Comparison of ENCODE assay signal across 18 cellular contexts in genomic region chr3:102400766-102401165, GRCh38. TPM values are rescaled to one million over a fixed set of nuclear protein-coding genes. Genes with fewer than 3 reads are reported as not detected.
DNase-seq lines count a peak whose midpoint lies in the region; TF ChIP-seq lines count a peak whose summit lies in the region.
"Had no signal": no experiment of that assay in that cellular context is flagged by ENCODE, and none has a peak within 500 bp of the region (broad histone marks: within the 10 kb centered on the region; RNA-seq: fewer than 3 reads in every experiment).

No MANE protein-coding gene starts in this region.

- no peak overlapping the region for H2AFZ ChIP-seq in PC-9

- H3K36me3 ChIP-seq in PC-9 (ENCODE audit: low read depth): no peaks in the 10 kb centered on the region

- no peaks in the 10 kb centered on the region for H3K27me3 ChIP-seq in PC-9 (ENCODE audit: insufficient read depth, low read depth)

- peaks cover 13% of the 10 kb centered on the region; the same call in 1 of the 2 replicates for H3F3A ChIP-seq in PC-9 (ENCODE audit: insufficient read depth, low read depth)

- H3K4me1 ChIP-seq in PC-9 (replicated peaks; ENCODE audit: insufficient read depth): peaks cover 31% of the 10 kb centered on the region

- no peaks in the 10 kb centered on the region for H3K36me3 Mint-ChIP-seq in activated T-helper 2 cell treated with anti-CD3 and anti-CD28 coated beads, Interferon-gamma antibody, Interleukin-2, Interleukin-4, amounts not matched to agents 10 μg/mL and 5 μg/mL and 100 μg/mL, durations not matched to agents 14 hours and 24 hours and 36 hours (ENCODE audit: low read depth)

- DNase-seq in ELR (ENCODE audit: low read depth) (peak; percentile 86), PC-9 (peak; percentile 29 to 75), cardiac fibroblast (ENCODE audit: low read depth in 2 of 2) (peak; percentile 1 to 76), non-pigmented ciliary epithelial cell (ENCODE audit: low read depth) (peak; percentile 81), NCI-H2227 (lab: John Stamatoyannopoulos, UW; ENCODE audit: unreplicated experiment) (no peak), cardiac septum (ENCODE audit: low spot score) (no peak), posterior vena cava (ENCODE audit: low spot score) (no peak)
- DNase-seq in activated T-helper 2 cell treated with anti-CD3 and anti-CD28 coated beads, Interferon-gamma antibody, Interleukin-2, Interleukin-4, amounts not matched to agents 10 μg/mL and 5 μg/mL and 100 μg/mL, durations not matched to agents 14 hours and 24 hours and 36 hours (ENCODE audit: low spot score): no peak
- DNase-seq: activated CD8-positive, alpha-beta T cell treated with anti-CD3 and anti-CD28 coated beads for 36 hours; aorta; midbrain; MM.1S; SHP77; stimulated activated CD4-positive, alpha-beta T cell treated with anti-CD3 and anti-CD28 coated beads, Interleukin-12 subunit alpha, Interleukin-12 subunit beta, amount 100 ng/mL, for 4 hours had no signal

- peaks cover 4% of the 10 kb centered on the region for H3K4me1 Mint-ChIP-seq in activated T-helper 2 cell treated with anti-CD3 and anti-CD28 coated beads, Interferon-gamma antibody, Interleukin-2, Interleukin-4, amounts not matched to agents 10 μg/mL and 5 μg/mL and 100 μg/mL, durations not matched to agents 14 hours and 24 hours and 36 hours (ENCODE audit: low read depth)

- no TSS peak for BruUV-seq in PC-9 (replicated peaks; lab: Mats Ljungman, UMichigan)

- no peaks in the 10 kb centered on the region for H3K9me2 ChIP-seq in PC-9 (ENCODE audit: insufficient read depth)

- TF ChIP-seq CTCF in PC-9 (conservative IDR thresholded peaks at IDR 0.05) (no peak), cardiac fibroblast (IDR thresholded peaks at IDR 0.05; ENCODE audit: low read depth, low read length) (no peak)

- no peaks in the 10 kb centered on the region for H4K20me1 ChIP-seq in PC-9 (ENCODE audit: insufficient read depth)

- intact Hi-C loops in PC-9 (cut with micrococcal nuclease; ENCODE audit: unreplicated experiment) (loop anchor here (5.0 kb wide), 1 partner anchor 132 kb away; no protein-coding TSS in a partner anchor), cardiac septum (cut with DNase I) (no loop called here), posterior vena cava (cut with DNase I) (no loop called here)
- intact Hi-C loops in activated T-helper 2 cell treated with anti-CD3 and anti-CD28 coated beads, Interferon-gamma antibody, Interleukin-2, Interleukin-4, amounts not matched to agents 10 μg/mL and 5 μg/mL and 100 μg/mL, durations not matched to agents 14 hours and 24 hours and 36 hours (cut with micrococcal nuclease): no loop called here

- H3K4me3 ChIP-seq in PC-9: no peak overlapping the region
- H3K4me3 ChIP-seq in cardiac fibroblast (replicated peaks in 1 of 2; ENCODE audit: low read depth in 2 of 2, low read length in 2 of 2): no peak overlapping the region
- H3K4me3 ChIP-seq: GM12878 had no signal

- H3K27me3 Mint-ChIP-seq in activated T-helper 2 cell treated with anti-CD3 and anti-CD28 coated beads, Interferon-gamma antibody, Interleukin-2, Interleukin-4, amounts not matched to agents 10 μg/mL and 5 μg/mL and 100 μg/mL, durations not matched to agents 14 hours and 24 hours and 36 hours (ENCODE audit: low read depth): peaks cover 3% of the 10 kb centered on the region

- CTCF ChIA-PET in PC-9 (lab: Charles Lee): interaction anchor here (0.6 to 0.9 kb wide), 2 partner anchors 136 to 340 kb away, joined by 3 to 4 read pairs; no protein-coding TSS in a partner anchor

- H3K9me3 ChIP-seq in PC-9 (ENCODE audit: insufficient read depth, low read depth): peaks cover 22% of the 10 kb centered on the region

- POLR2A ChIA-PET in PC-9 (lab: Charles Lee; ENCODE audit: unreplicated experiment): interaction anchor here (0.6 to 0.7 kb wide), 3 partner anchors 15 to 102 kb away, joined by 4 to 6 read pairs (median 4); no protein-coding TSS in a partner anchor

- H3K27ac ChIP-seq in PC-9: peak overlapping the region; percentile 48

- no peaks in the 10 kb centered on the region for H3K79me2 ChIP-seq in PC-9 (ENCODE audit: low read depth)

- peak overlapping the region; percentile 2 for H3K4me2 ChIP-seq in PC-9

- H3K27ac Mint-ChIP-seq in activated T-helper 2 cell treated with anti-CD3 and anti-CD28 coated beads, Interferon-gamma antibody, Interleukin-2, Interleukin-4, amounts not matched to agents 10 μg/mL and 5 μg/mL and 100 μg/mL, durations not matched to agents 14 hours and 24 hours and 36 hours: no peak overlapping the region
- H3K27ac Mint-ChIP-seq: activated CD8-positive, alpha-beta T cell treated with anti-CD3 and anti-CD28 coated beads for 36 hours had no signal

- no peak overlapping the region for H3K4me3 Mint-ChIP-seq in activated T-helper 2 cell treated with anti-CD3 and anti-CD28 coated beads, Interferon-gamma antibody, Interleukin-2, Interleukin-4, amounts not matched to agents 10 μg/mL and 5 μg/mL and 100 μg/mL, durations not matched to agents 14 hours and 24 hours and 36 hours (ENCODE audit: low read depth)
- H3K4me3 Mint-ChIP-seq: activated CD8-positive, alpha-beta T cell treated with anti-CD3 and anti-CD28 coated beads for 36 hours had no signal

- H3K9me3 Mint-ChIP-seq in activated T-helper 2 cell treated with anti-CD3 and anti-CD28 coated beads, Interferon-gamma antibody, Interleukin-2, Interleukin-4, amounts not matched to agents 10 μg/mL and 5 μg/mL and 100 μg/mL, durations not matched to agents 14 hours and 24 hours and 36 hours: no peaks in the 10 kb centered on the region
- H3K9me3 Mint-ChIP-seq: activated CD8-positive, alpha-beta T cell treated with anti-CD3 and anti-CD28 coated beads for 36 hours had no signal

RNA-seq across cellular contexts. Expression of gene ZPLD1, which starts 34.0 kb away (rescaled TPM):
- not detected in 2 replicates for total RNA-seq in PC-9 (2021)
- total RNA-seq in activated T-helper 2 cell treated with anti-CD3 and anti-CD28 coated beads, Interferon-gamma antibody, Interleukin-2, Interleukin-4, amounts not matched to agents 10 μg/mL and 5 μg/mL and 100 μg/mL, durations not matched to agents 14 hours and 24 hours and 36 hours: not detected in 2 replicates
- total RNA-seq in cardiac septum: not detected
- 10 to 100 TPM in 1 of 2 donors, 1 to 10 TPM in 1; 1.5 to 12.3 TPM for total RNA-seq in posterior vena cava
- total RNA-seq: activated CD8-positive, alpha-beta T cell treated with anti-CD3 and anti-CD28 coated beads for 36 hours; frontal cortex; GM12878; HT-29; osteocyte had no signal

Comparison
In these comparisons a context has a peak if more than half of its experiments do, and no peak if none do; other contexts are left out.
1. DNase-seq: peak in ELR (single experiment), PC-9 (2 of 2), cardiac fibroblast (2 of 2) and non-pigmented ciliary epithelial cell (single experiment); none in NCI-H2227 (single experiment), activated T-helper 2 cell treated with anti-CD3 and anti-CD28 coated beads, Interferon-gamma antibody, Interleukin-2, Interleukin-4, amounts not matched to agents 10 μg/mL and 5 μg/mL and 100 μg/mL, durations not matched to agents 14 hours and 24 hours and 36 hours (single experiment), cardiac septum (single experiment) and posterior vena cava (single experiment).